In the genomic region with DNA sequence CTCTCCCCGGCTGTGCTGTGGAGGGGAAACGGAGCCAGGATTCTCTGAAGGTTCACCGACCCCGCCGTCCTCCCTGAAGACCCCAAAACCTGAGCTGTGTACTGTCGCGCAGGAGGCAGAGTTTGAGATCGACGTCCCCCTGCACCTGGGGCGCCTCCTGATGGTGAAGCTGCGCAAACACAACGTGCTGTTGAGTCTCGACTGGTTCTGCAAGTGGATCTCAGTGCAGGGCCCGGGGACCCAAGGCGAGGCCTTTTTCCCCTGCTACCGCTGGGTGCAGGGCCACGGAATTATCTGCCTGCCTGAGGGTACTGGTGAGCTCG, we compare ENCODE assay signal across 9 cellular contexts.
DNase-seq lines count a peak whose midpoint lies in the region; ATAC-seq, FAIRE-seq and TF ChIP-seq lines count a peak whose summit lies in the region.
"Had no signal": no experiment of that assay in that cellular context is flagged by ENCODE, and none has a peak within 500 bp of the region (broad histone marks: within the 10 kb centered on the region; RNA-seq: fewer than 3 reads in every experiment).

No MANE protein-coding gene starts in this region.

- FAIRE-seq in HepG2 (lab: Jason Lieb, UNC) = no peak
- FAIRE-seq: GM18507 had no signal

- peaks cover 16% of the 10 kb centered on the region for H3K27me3 ChIP-seq in BE2C
- H3K27me3 ChIP-seq in HCT116 (ENCODE audit: insufficient read depth, low read length) = no peaks in the 10 kb centered on the region
- H3K27me3 ChIP-seq in brain microvascular endothelial cell (replicated peaks) = peaks cover 26% of the 10 kb centered on the region
- no peaks in the 10 kb centered on the region for H3K27me3 ChIP-seq in HepG2 (ENCODE audit: control insufficient read depth in 1 of 2, insufficient read depth in 2 of 2, low read length in 2 of 2)

- peak; percentile 38; the same call in 1 of the 2 replicates for TF ChIP-seq RAD21 in HCT116 (IDR thresholded peaks at IDR 0.05; ENCODE audit: low read depth)
- no peak for TF ChIP-seq RAD21 in HepG2 (CRISPR knock-in tag; IDR thresholded peaks at IDR 0.05)

- no peaks in the 10 kb centered on the region for H3K9me2 ChIP-seq in HCT116 (ENCODE audit: insufficient read depth)

- BruUV-seq in HCT116 (replicated peaks; lab: Mats Ljungman, UMichigan) (no TSS peak), HepG2 (replicated peaks; lab: Mats Ljungman, UMichigan) (no TSS peak)

- TF ChIP-seq POLR2A in HCT116 (IDR thresholded peaks at IDR 0.05; ENCODE audit: borderline replicate concordance, extremely low read depth, insufficient read depth, insufficient read length) = no peak
- no peak for TF ChIP-seq POLR2A in HepG2 (IDR thresholded peaks at IDR 0.05; ENCODE audit: insufficient read depth in 1 of 2, low read depth in 2 of 2, low read length in 2 of 2)

- no peak overlapping the region for H3K27ac ChIP-seq in HCT116 (ENCODE audit: low read depth, low read length)
- no peak overlapping the region for H3K27ac ChIP-seq in brain microvascular endothelial cell
- H3K27ac ChIP-seq in HepG2 (ENCODE audit: extremely low read length, insufficient read depth, low read length) = no peak overlapping the region

- no peak overlapping the region for H3K4me2 ChIP-seq in HCT116 (ENCODE audit: low read length)
- no peak overlapping the region for H3K4me2 ChIP-seq in HepG2 (ENCODE audit: low read depth, low read length)

- no peaks in the 10 kb centered on the region for H3K36me3 ChIP-seq in BE2C
- H3K36me3 ChIP-seq in HCT116 (ENCODE audit: control insufficient read depth in 1 of 2, insufficient read depth in 2 of 2, low read length in 2 of 2) = peaks cover 18 to 31% of the 10 kb centered on the region in 2 experiments; a peak in 3 of 4 replicates
- H3K36me3 ChIP-seq in brain microvascular endothelial cell (replicated peaks) = no peaks in the 10 kb centered on the region
- H3K36me3 ChIP-seq in HepG2 (replicated peaks in 1 of 2; ENCODE audit: control insufficient read depth in 1 of 2, insufficient read depth in 2 of 2, low read length in 2 of 2) = peaks cover 7 to 48% of the 10 kb centered on the region in 2 experiments

- in situ Hi-C loops in brain microvascular endothelial cell (cut with HindIII; ENCODE audit: low pct_ligation_motif_present, low sequenced_read_pairs) (no loop called here), HepG2 (cut with HindIII; ENCODE audit: extremely low pct_ligation_motif_present, low pct_unique_long_range_greater_than_20kb) (no loop called here)

- TF ChIP-seq EP300 in HepG2 (IDR thresholded peaks at IDR 0.05; ENCODE audit: low read depth in 2 of 2, low read length in 2 of 2) (no peak), HepG2 (CRISPR knock-in tag; IDR thresholded peaks at IDR 0.05; ENCODE audit: borderline replicate concordance) (no peak)

- H2AFZ ChIP-seq in HCT116 (ENCODE audit: low read depth, low read length, poor library complexity, severe bottlenecking) = no peak overlapping the region
- H2AFZ ChIP-seq in HepG2 (ENCODE audit: low read length) = no peak overlapping the region

- H3K4me1 ChIP-seq in BE2C (no peaks in the 10 kb centered on the region), HCT116 (ENCODE audit: control insufficient read depth in 1 of 2, insufficient read depth in 2 of 2, low read length in 2 of 2) (no peaks in the 10 kb centered on the region), HepG2 (ENCODE audit: insufficient read depth, low read length) (peaks cover 12% of the 10 kb centered on the region)

- POLR2A ChIA-PET in HCT116 (lab: Charles Lee) (no interaction called here), HepG2 (lab: Yijun Ruan, JAX) (no interaction called here)

- intact Hi-C loops in HCT116 (cut with micrococcal nuclease) = no loop called here
- intact Hi-C loops in HepG2 (cut with micrococcal nuclease; ENCODE audit: unreplicated experiment) = no loop called here

- RAD21 ChIA-PET in HCT116 (lab: Charles Lee; ENCODE audit: low non-redundant PET in 1 of 2, low total read pairs in 2 of 2, uncharacterized antibody in 2 of 2, unreplicated experiment in 2 of 2) = no interaction called here

- no peak for DNase-seq in BE2C
- DNase-seq in HCT116 (ENCODE audit: low read depth, low spot score) = no peak
- no peak for DNase-seq in brain microvascular endothelial cell
- DNase-seq in HepG2 (ENCODE audit: low spot score) = no peak
- DNase-seq in NCI-H1436 treated with DMSO at 0.1 percent for 48 hours (lab: John Stamatoyannopoulos, UW) = no peak
- no peak for DNase-seq in AG08395 (ENCODE audit: low spot score)
- DNase-seq in AML-193 (lab: John Stamatoyannopoulos, UW) = no peak

- peaks cover 35% of the 10 kb centered on the region for H3K79me2 ChIP-seq in HCT116 (ENCODE audit: insufficient read depth, low read length)
- H3K79me2 ChIP-seq in HepG2 (ENCODE audit: insufficient read depth, low read length) = peaks cover 5% of the 10 kb centered on the region

- CTCF ChIA-PET in HCT116 (lab: Charles Lee) = interaction anchor here (0.8 to 2.5 kb wide), 3 partner anchors 17 to 50 kb away, joined by 3 to 11 read pairs (median 4); no protein-coding TSS in a partner anchor
- CTCF ChIA-PET in HepG2 (lab: Yijun Ruan, JAX; ENCODE audit: low intra/inter-chr PET ratio, low total read pairs) = no interaction called here

- WGBS in HepG2 (ENCODE audit: low lambda C conversion rate) = 99% methylated on average over 15 of the region's 18 CpGs

- H3K9ac ChIP-seq in HCT116 (ENCODE audit: low read length) = no peak overlapping the region
- H3K9ac ChIP-seq in HepG2 (ENCODE audit: insufficient read depth, low read depth, low read length) = no peak overlapping the region

- H3K4me3 ChIP-seq in BE2C (ENCODE audit: low read depth, low read length) = no peak overlapping the region
- no peak overlapping the region for H3K4me3 ChIP-seq in HCT116 (replicated peaks in 1 of 2; ENCODE audit: low read depth in 1 of 2, low read length in 2 of 2)
- H3K4me3 ChIP-seq in brain microvascular endothelial cell (ENCODE audit: low read depth, low read length) = no peak overlapping the region
- H3K4me3 ChIP-seq in HepG2 (replicated peaks in 1 of 3; ENCODE audit: insufficient read depth in 1 of 3, low read depth in 2 of 3, low read length in 3 of 3) = no peak overlapping the region

- ATAC-seq in HCT116 (peak; percentile 57; the same call in 1 of the 2 replicates), HepG2 (no peak), GM21737 (IDR thresholded peaks at IDR 0.05; ENCODE audit: unreplicated experiment) (no peak)

- H3K9me3 ChIP-seq in BE2C = no peaks in the 10 kb centered on the region
- no peaks in the 10 kb centered on the region for H3K9me3 ChIP-seq in HCT116 (ENCODE audit: control insufficient read depth in 1 of 2, insufficient read depth in 1 of 2, low read depth in 1 of 2, low read length in 2 of 2)
- H3K9me3 ChIP-seq in HepG2 (ENCODE audit: low read length) = no peaks in the 10 kb centered on the region

- H4K20me1 ChIP-seq in HCT116 (ENCODE audit: insufficient read depth) (no peaks in the 10 kb centered on the region), HepG2 (ENCODE audit: insufficient read depth, low read length) (no peaks in the 10 kb centered on the region)

- peak; percentile 5; the same call in 1 of the 2 replicates for TF ChIP-seq CTCF in BE2C (IDR thresholded peaks at IDR 0.05; ENCODE audit: low read depth, low read length)
- TF ChIP-seq CTCF in HCT116 (IDR thresholded peaks at IDR 0.05 in 2 of 3, conservative IDR thresholded peaks at IDR 0.05 in 1 of 3; ENCODE audit: borderline replicate concordance in 1 of 3, insufficient read depth in 1 of 3, low read depth in 2 of 3, low read length in 2 of 3) = peak in 2 of 3 experiments; percentile 59 to 65; a peak in 4 of 6 replicates
- TF ChIP-seq CTCF in brain microvascular endothelial cell (IDR thresholded peaks at IDR 0.05; ENCODE audit: low read depth, low read length, missing control alignments) = peak; percentile 62
- TF ChIP-seq CTCF in HepG2 (CRISPR knock-in tag; IDR thresholded peaks at IDR 0.05) = peak; percentile 56

TF ChIP-seq in HCT116, 20 proteins besides CTCF, POLR2A, EP300 and RAD21 (continues in another document):
- TF ChIP-seq, protein P1, sequence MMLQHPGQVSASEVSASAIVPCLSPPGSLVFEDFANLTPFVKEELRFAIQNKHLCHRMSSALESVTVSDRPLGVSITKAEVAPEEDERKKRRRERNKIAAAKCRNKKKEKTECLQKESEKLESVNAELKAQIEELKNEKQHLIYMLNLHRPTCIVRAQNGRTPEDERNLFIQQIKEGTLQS (IDR thresholded peaks at IDR 0.05) = no peak
- TF ChIP-seq, protein P2, sequence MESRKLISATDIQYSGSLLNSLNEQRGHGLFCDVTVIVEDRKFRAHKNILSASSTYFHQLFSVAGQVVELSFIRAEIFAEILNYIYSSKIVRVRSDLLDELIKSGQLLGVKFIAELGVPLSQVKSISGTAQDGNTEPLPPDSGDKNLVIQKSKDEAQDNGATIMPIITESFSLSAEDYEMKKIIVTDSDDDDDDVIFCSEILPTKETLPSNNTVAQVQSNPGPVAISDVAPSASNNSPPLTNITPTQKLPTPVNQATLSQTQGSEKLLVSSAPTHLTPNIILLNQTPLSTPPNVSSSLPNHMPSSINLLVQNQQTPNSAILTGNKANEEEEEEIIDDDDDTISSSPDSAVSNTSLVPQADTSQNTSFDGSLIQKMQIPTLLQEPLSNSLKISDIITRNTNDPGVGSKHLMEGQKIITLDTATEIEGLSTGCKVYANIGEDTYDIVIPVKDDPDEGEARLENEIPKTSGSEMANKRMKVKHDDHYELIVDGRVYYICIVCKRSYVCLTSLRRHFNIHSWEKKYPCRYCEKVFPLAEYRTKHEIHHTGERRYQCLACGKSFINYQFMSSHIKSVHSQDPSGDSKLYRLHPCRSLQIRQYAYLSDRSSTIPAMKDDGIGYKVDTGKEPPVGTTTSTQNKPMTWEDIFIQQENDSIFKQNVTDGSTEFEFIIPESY (IDR thresholded peaks at IDR 0.05; ENCODE audit: extremely low read depth, insufficient replicate concordance, low read length) = no peak

TF ChIP-seq in HepG2, 621 proteins besides CTCF, POLR2A, EP300 and RAD21:
- peak; percentile 41 for TF ChIP-seq STAG1 (CRISPR knock-in tag; IDR thresholded peaks at IDR 0.05)
- no peak for TF ChIP-seq ZNF263 (CRISPR knock-in tag; IDR thresholded peaks at IDR 0.05)
- TF ChIP-seq SOX5 (CRISPR knock-in tag; IDR thresholded peaks at IDR 0.05; ENCODE audit: borderline replicate concordance) = no peak
- TF ChIP-seq SATB2 (CRISPR knock-in tag; IDR thresholded peaks at IDR 0.05) = no peak

Comparison
In these comparisons a context has a peak if more than half of its experiments do, and no peak if none do; other contexts are left out.
1. CTCF ChIP-seq: peak in every context shown above with its lines; median percentile 62 in HCT116; 62 in brain microvascular endothelial cell; 56 in HepG2; 5 in BE2C.